In the genomic region with DNA sequence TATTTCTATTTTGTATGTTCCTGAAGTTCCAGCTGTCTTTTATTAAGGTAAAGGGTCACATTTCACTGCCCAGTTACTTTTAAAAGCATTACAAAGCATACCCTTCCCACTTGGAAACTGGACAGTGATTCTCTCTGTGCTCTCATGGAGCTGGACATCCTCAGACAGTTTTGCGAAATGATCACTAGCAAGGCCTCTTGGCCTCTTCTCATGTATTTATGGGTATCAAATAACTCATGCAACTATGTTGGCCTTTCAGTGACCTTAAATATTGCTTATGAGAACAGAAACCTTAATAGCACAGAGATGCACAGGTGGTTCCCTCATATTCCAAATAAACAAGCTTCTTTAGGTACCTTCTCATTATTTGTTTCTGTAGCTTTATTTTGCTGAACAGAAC, we compare ENCODE assay signal across 20 cellular contexts. TPM values are rescaled to one million over a fixed set of nuclear protein-coding genes. Genes with fewer than 3 reads are reported as not detected.
DNase-seq lines count a peak whose midpoint lies in the region; ATAC-seq lines count a peak whose summit lies in the region.
"Had no signal": no experiment of that assay in that cellular context is flagged by ENCODE, and none has a peak within 500 bp of the region (broad histone marks: within the 10 kb centered on the region; RNA-seq: fewer than 3 reads in every experiment).

No MANE protein-coding gene starts in this region.

- DNase-seq in myocyte (ENCODE audit: low read depth) = peak; percentile 21
- DNase-seq in DMS79 (lab: John Stamatoyannopoulos, UW) = no peak
- no peak for DNase-seq in stimulated activated CD4-positive, alpha-beta T cell treated with anti-CD3 and anti-CD28 coated beads, Interleukin-4, amount 100 ng/mL, for 1 hour
- DNase-seq: activated CD4-positive, alpha-beta T cell treated with anti-CD3 and anti-CD28 coated beads, Interleukin-2, amount 50 U/mL, for 4 hours; activated naive CD8-positive, alpha-beta T cell treated with anti-CD3 and anti-CD28 coated beads for 36 hours; activated T-cell treated with anti-CD3 and anti-CD28 coated beads, Interleukin-2, amount 50 U/mL, for 4 hours; KBM-7; natural killer cell; NCI-H1105; NCI-H2171; spleen; stimulated activated naive CD4-positive, alpha-beta T cell treated with Interleukin-2 at 50 U/mL for 16 hours; T-cell; transverse colon had no signal

- ATAC-seq in GM18909 (IDR thresholded peaks at IDR 0.05; ENCODE audit: poor library complexity, unreplicated experiment) (peak; percentile 56), HG03135 (IDR thresholded peaks at IDR 0.05; ENCODE audit: unreplicated experiment) (peak; percentile 58), HG02938 (IDR thresholded peaks at IDR 0.05; ENCODE audit: unreplicated experiment) (no peak)
- ATAC-seq: activated T-cell treated with anti-CD3 and anti-CD28 coated beads, Interleukin-2, amount 50 U/mL, for 4 hours; natural killer cell; T-cell had no signal

RNA-seq across cellular contexts. Expression of gene AMPD1, which starts 7.9 kb away (rescaled TPM):
- total RNA-seq in myocyte = 8.1 and 13.6 TPM in 2 replicates
- polyA plus RNA-seq in myocyte (2012) = 0.92 TPM
- total RNA-seq: activated naive CD8-positive, alpha-beta T cell treated with anti-CD3 and anti-CD28 coated beads for 36 hours; activated T-cell treated with anti-CD3 and anti-CD28 coated beads, Interleukin-2, amount 50 U/mL, for 4 hours; B cell; lung microvascular endothelial cell; natural killer cell; posterior vena cava had no signal

RNA-seq across cellular contexts. Expression of gene NRAS, which starts 13.3 kb away (rescaled TPM):
- total RNA-seq in myocyte = 57.6 and 70.7 TPM in 2 replicates
- polyA plus RNA-seq in myocyte (2012) = 22.2 TPM

RNA-seq across cellular contexts. Expression of gene DENND2C, which starts 33.4 kb away (rescaled TPM):
- total RNA-seq in myocyte = 11.3 and 17.1 TPM in 2 replicates
- 2.3 TPM for polyA plus RNA-seq in myocyte (2012)

RNA-seq across cellular contexts. Expression of gene CSDE1, which starts 54.5 kb away (rescaled TPM):
- 1,775 and 1,819 TPM in 2 replicates for total RNA-seq in myocyte
- 322 TPM for polyA plus RNA-seq in myocyte (2012)
